Comparison of ENCODE assay signal across 14 cellular contexts in the genomic region with DNA sequence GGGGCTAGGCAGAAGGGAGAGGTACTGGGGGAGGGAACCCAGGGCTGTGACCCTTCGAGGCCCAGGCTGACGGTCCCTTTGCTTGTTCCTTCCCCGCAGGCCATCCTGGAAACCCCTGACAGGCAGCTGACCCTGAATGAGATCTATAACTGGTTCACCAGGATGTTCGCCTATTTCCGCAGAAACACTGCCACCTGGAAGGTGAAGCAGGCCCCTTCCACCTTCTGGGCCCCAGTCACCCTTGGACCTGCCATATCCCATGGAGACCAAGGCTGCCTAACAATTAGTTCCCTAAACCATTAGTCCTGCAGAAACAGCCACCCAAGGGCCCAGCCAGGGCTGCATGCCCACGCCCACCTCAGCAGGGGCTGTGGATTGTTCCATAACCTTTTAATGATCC. TPM values are rescaled to one million over a fixed set of nuclear protein-coding genes. Genes with fewer than 3 reads are reported as not detected.
DNase-seq lines count a peak whose midpoint lies in the region; ATAC-seq and TF ChIP-seq lines count a peak whose summit lies in the region.
"Had no signal": no experiment of that assay in that cellular context is flagged by ENCODE, and none has a peak within 500 bp of the region (broad histone marks: within the 10 kb centered on the region; RNA-seq: fewer than 3 reads in every experiment).

No MANE protein-coding gene starts in this region.

- H3K27me3 Mint-ChIP-seq in naive thymus-derived CD4-positive, alpha-beta T cell = no peaks in the 10 kb centered on the region
- H3K27me3 Mint-ChIP-seq: IgD-negative memory B cell had no signal

- intact Hi-C loops in left colon (cut with DNase I, micrococcal nuclease) = loop anchor here in 1 of 2 donors (5.0 to 10.0 kb wide), 3 partner anchors 126 to 224 kb away; no protein-coding TSS in a partner anchor
- intact Hi-C loops in naive thymus-derived CD4-positive, alpha-beta T cell (cut with micrococcal nuclease) = no loop called here

- ATAC-seq in left colon = peak; percentile 14
- no peak for ATAC-seq in naive thymus-derived CD4-positive, alpha-beta T cell
- no peak for ATAC-seq in HG02840 (IDR thresholded peaks at IDR 0.05; ENCODE audit: low FRiP score, unreplicated experiment)

- no peaks in the 10 kb centered on the region; the same call in 1 of the 2 replicates for H3K4me1 ChIP-seq in HEK293 (ENCODE audit: control insufficient read depth, insufficient read depth, low read length)
- peaks cover 0 to 5% of the 10 kb centered on the region in 2 donors for H3K4me1 ChIP-seq in naive thymus-derived CD4-positive, alpha-beta T cell (ENCODE audit: control insufficient read depth in 2 of 2, insufficient read depth in 2 of 2, low read length in 2 of 2)
- H3K4me1 ChIP-seq: Caco-2 had no signal

- H3K9me3 Mint-ChIP-seq in naive thymus-derived CD4-positive, alpha-beta T cell = no peaks in the 10 kb centered on the region
- H3K9me3 Mint-ChIP-seq: CD14-positive monocyte; CD8-positive, alpha-beta T cell; IgD-negative memory B cell had no signal

- POLR2A ChIA-PET in HEK293 (lab: Yijun Ruan, JAX) = no interaction called here
- POLR2A ChIA-PET in naive thymus-derived CD4-positive, alpha-beta T cell (lab: Charles Lee) = no interaction called here

- no peak for TF ChIP-seq CTCF in HEK293 (tag by site-specific recombination; IDR thresholded peaks at IDR 0.05)

- H3K36me3 Mint-ChIP-seq in naive thymus-derived CD4-positive, alpha-beta T cell = peaks cover 0 to 5% (median 0%) of the 10 kb centered on the region in 5 donors
- H3K36me3 Mint-ChIP-seq: IgD-negative memory B cell had no signal

- no peak overlapping the region for H3K4me3 ChIP-seq in HEK293 (ENCODE audit: low read depth, low read length)
- no peak overlapping the region for H3K4me3 ChIP-seq in naive thymus-derived CD4-positive, alpha-beta T cell (ENCODE audit: low read length)

- H3K4me1 Mint-ChIP-seq in naive thymus-derived CD4-positive, alpha-beta T cell = peaks cover 0 to 4% (median 0%) of the 10 kb centered on the region in 7 donors
- H3K4me1 Mint-ChIP-seq: CD14-positive monocyte had no signal

- H3K9me3 ChIP-seq in HEK293 (ENCODE audit: control insufficient read depth, insufficient read depth, low read depth, low read length) = no peaks in the 10 kb centered on the region
- H3K9me3 ChIP-seq in naive thymus-derived CD4-positive, alpha-beta T cell (ENCODE audit: control insufficient read depth in 2 of 3, low read length in 3 of 3) = no peaks in the 10 kb centered on the region
- H3K9me3 ChIP-seq: Caco-2 had no signal

- no peak overlapping the region for H3K27ac Mint-ChIP-seq in naive thymus-derived CD4-positive, alpha-beta T cell
- H3K27ac Mint-ChIP-seq: CD8-positive, alpha-beta T cell; IgD-negative memory B cell had no signal

- no peak overlapping the region for H3K27ac ChIP-seq in HEK293 (ENCODE audit: extremely low read depth, low read depth, low read length)
- H3K27ac ChIP-seq in naive thymus-derived CD4-positive, alpha-beta T cell (ENCODE audit: low read depth, low read length) = no peak overlapping the region

- DNase-seq in NCI-H69 (lab: John Stamatoyannopoulos, UW) = peak; percentile 61
- DNase-seq in left colon = no peak
- DNase-seq in COLO668 (lab: John Stamatoyannopoulos, UW; ENCODE audit: unreplicated experiment) = no peak
- no peak for DNase-seq in naive thymus-derived CD4-positive, alpha-beta T cell
- DNase-seq: Caco-2; CD8-positive, alpha-beta T cell; DND-41; GDM1; HCEC 1CT had no signal

- H3K27me3 ChIP-seq in naive thymus-derived CD4-positive, alpha-beta T cell (ENCODE audit: control insufficient read depth in 2 of 2, insufficient read depth in 2 of 2, low read length in 2 of 2) = no peaks in the 10 kb centered on the region

- H3K36me3 ChIP-seq in HEK293 (ENCODE audit: control insufficient read depth in 2 of 2, insufficient read depth in 1 of 2, low read length in 2 of 2) = peaks cover 17 to 74% of the 10 kb centered on the region in 2 experiments; a peak in 2 of 3 replicates
- peaks cover 0 to 4% (median 0%) of the 10 kb centered on the region in 3 experiments for H3K36me3 ChIP-seq in naive thymus-derived CD4-positive, alpha-beta T cell (ENCODE audit: control insufficient read depth in 2 of 3, insufficient read depth in 3 of 3, low read length in 3 of 3)

- CTCF ChIA-PET in HEK293 (lab: Yijun Ruan, JAX) = interaction anchor here (0.6 to 13.7 kb wide), 20 partner anchors 11 to 337 kb away, joined by 3 to 122 read pairs (median 4); no protein-coding TSS in a partner anchor
- CTCF ChIA-PET in naive thymus-derived CD4-positive, alpha-beta T cell (lab: Charles Lee) = interaction anchor here (0.6 to 4.7 kb wide), 6 partner anchors 129 to 442 kb away, joined by 3 to 36 read pairs (median 3); no protein-coding TSS in a partner anchor

- no peak overlapping the region for H3K4me3 Mint-ChIP-seq in naive thymus-derived CD4-positive, alpha-beta T cell
- H3K4me3 Mint-ChIP-seq: CD14-positive monocyte; CD8-positive, alpha-beta T cell had no signal

TF ChIP-seq in HEK293, 187 proteins besides CTCF, POLR2A, EP300 and RAD21 (continues in another document):
- TF ChIP-seq, protein P1, sequence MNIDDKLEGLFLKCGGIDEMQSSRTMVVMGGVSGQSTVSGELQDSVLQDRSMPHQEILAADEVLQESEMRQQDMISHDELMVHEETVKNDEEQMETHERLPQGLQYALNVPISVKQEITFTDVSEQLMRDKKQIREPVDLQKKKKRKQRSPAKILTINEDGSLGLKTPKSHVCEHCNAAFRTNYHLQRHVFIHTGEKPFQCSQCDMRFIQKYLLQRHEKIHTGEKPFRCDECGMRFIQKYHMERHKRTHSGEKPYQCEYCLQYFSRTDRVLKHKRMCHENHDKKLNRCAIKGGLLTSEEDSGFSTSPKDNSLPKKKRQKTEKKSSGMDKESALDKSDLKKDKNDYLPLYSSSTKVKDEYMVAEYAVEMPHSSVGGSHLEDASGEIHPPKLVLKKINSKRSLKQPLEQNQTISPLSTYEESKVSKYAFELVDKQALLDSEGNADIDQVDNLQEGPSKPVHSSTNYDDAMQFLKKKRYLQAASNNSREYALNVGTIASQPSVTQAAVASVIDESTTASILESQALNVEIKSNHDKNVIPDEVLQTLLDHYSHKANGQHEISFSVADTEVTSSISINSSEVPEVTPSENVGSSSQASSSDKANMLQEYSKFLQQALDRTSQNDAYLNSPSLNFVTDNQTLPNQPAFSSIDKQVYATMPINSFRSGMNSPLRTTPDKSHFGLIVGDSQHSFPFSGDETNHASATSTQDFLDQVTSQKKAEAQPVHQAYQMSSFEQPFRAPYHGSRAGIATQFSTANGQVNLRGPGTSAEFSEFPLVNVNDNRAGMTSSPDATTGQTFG (tag by site-specific recombination; IDR thresholded peaks at IDR 0.05; ENCODE audit: borderline replicate concordance) = no peak
- TF ChIP-seq ZBTB48 (tag by site-specific recombination; IDR thresholded peaks at IDR 0.05) (peak; percentile 36; the same call in 1 of the 2 replicates), PRDM1 (tag by site-specific recombination; IDR thresholded peaks at IDR 0.05) (no peak), ZBTB21 (tag by site-specific recombination; IDR thresholded peaks at IDR 0.05) (no peak)
- TF ChIP-seq, protein P2, sequence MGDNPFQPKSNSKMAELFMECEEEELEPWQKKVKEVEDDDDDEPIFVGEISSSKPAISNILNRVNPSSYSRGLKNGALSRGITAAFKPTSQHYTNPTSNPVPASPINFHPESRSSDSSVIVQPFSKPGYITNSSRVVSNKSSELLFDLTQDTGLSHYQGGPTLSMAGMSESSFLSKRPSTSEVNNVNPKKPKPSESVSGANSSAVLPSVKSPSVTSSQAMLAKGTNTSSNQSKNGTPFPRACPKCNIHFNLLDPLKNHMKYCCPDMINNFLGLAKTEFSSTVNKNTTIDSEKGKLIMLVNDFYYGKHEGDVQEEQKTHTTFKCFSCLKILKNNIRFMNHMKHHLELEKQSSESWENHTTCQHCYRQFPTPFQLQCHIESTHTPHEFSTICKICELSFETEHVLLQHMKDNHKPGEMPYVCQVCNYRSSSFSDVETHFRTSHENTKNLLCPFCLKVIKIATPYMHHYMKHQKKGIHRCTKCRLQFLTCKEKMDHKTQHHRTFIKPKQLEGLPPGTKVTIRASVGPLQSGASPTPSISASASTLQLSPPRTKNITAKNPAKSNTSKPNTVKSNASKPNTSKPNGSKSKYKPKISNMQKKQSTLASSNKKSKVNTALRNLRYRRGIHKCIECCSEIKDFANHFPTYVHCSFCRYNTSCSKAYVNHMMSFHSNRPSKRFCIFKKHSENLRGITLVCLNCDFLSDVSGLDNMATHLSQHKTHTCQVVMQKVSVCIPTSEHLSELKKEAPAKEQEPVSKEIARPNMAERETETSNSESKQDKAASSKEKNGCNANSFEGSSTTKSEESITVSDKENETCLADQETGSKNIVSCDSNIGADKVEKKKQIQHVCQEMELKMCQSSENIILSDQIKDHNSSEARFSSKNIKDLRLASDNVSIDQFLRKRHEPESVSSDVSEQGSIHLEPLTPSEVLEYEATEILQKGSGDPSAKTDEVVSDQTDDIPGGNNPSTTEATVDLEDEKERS (tag by site-specific recombination; IDR thresholded peaks at IDR 0.05) = no peak

RNA-seq across cellular contexts. Expression of a gene that starts 44.9 kb away (rescaled TPM):
- total RNA-seq in left colon = 10 to 100 TPM; 38.6 to 39.4 TPM
- total RNA-seq in naive thymus-derived CD4-positive, alpha-beta T cell = 1 to 10 TPM; 3.1 to 7.6 (median 4.9) TPM
- under 1 TPM; 0.07 to 0.21 TPM for polyA plus RNA-seq in naive thymus-derived CD4-positive, alpha-beta T cell

RNA-seq across cellular contexts. Expression of a gene that starts 47.1 kb away (rescaled TPM):
- 1 to 10 TPM; 1.1 to 1.6 TPM for total RNA-seq in left colon
- total RNA-seq in naive thymus-derived CD4-positive, alpha-beta T cell = not detected
- not detected for polyA plus RNA-seq in naive thymus-derived CD4-positive, alpha-beta T cell
- total RNA-seq: Caco-2; CD8-positive, alpha-beta T cell had no signal
- polyA plus RNA-seq: BJ, CD14-positive monocyte, IgD-negative memory B cell had no signal

Comparison
In these comparisons a context has a peak if more than half of its experiments do, and no peak if none do; other contexts are left out.
1. RNA of a gene that starts 44.9 kb away (total RNA-seq): 38.6 to 39.4 TPM in left colon; 3.1 to 7.6 TPM in naive thymus-derived CD4-positive, alpha-beta T cell; every median in the first group is over 4 times any median in the second.